Comparison of ENCODE assay signal across 1 cellular context in genomic region chr5:168362097-168362885, GRCh38.
TF ChIP-seq lines count a peak whose summit lies in the region.

No MANE protein-coding gene starts in this region.

TF ChIP-seq in HepG2, 621 proteins besides CTCF, POLR2A, EP300 and RAD21 (continued from another document and continues in another):
- TF ChIP-seq TBL1XR1 (IDR thresholded peaks at IDR 0.05; ENCODE audit: borderline replicate concordance, low read length, partially characterized antibody) (peak; percentile 34), ZBTB43 (CRISPR knock-in tag; conservative IDR thresholded peaks at IDR 0.05) (peak; percentile 32; the same call in 1 of the 2 replicates), SPEN (CRISPR knock-in tag; IDR thresholded peaks at IDR 0.05; ENCODE audit: low read depth) (0 out of 2 replicates have a peak, but pooled peaks have one; percentile 8), ZNF580 (CRISPR knock-in tag; IDR thresholded peaks at IDR 0.05; ENCODE audit: borderline replicate concordance, low read depth) (peak; percentile 75; the same call in 1 of the 2 replicates), PHF8 (CRISPR knock-in tag; IDR thresholded peaks at IDR 0.05) (no peak), MEIS2 (CRISPR knock-in tag; IDR thresholded peaks at IDR 0.05) (peak; percentile 88; the same call in 1 of the 2 replicates), HMGXB4 (CRISPR knock-in tag; IDR thresholded peaks at IDR 0.05; ENCODE audit: borderline replicate concordance in 1 of 2, low read depth in 1 of 2) (peak; percentile 29 to 71; a peak in 2 of 4 replicates), JUN (CRISPR knock-in tag; IDR thresholded peaks at IDR 0.05) (peak; percentile 89), ZNF790 (CRISPR knock-in tag; IDR thresholded peaks at IDR 0.05; ENCODE audit: borderline replicate concordance) (no peak), ZNF839 (CRISPR knock-in tag; IDR thresholded peaks at IDR 0.05; ENCODE audit: borderline replicate concordance) (no peak), MEF2D (CRISPR knock-in tag; IDR thresholded peaks at IDR 0.05) (peak; percentile 25; the same call in 1 of the 2 replicates), ZMYM4 (CRISPR knock-in tag; IDR thresholded peaks at IDR 0.05) (peak; percentile 69; the same call in 1 of the 2 replicates), RBM39 (IDR thresholded peaks at IDR 0.05; ENCODE audit: low read depth, low read length, poor library complexity, severe bottlenecking) (no peak), ZNF280D (CRISPR knock-in tag; IDR thresholded peaks at IDR 0.05) (0 out of 2 replicates have a peak, but pooled peaks have one; percentile 53), ETS1 (CRISPR knock-in tag; IDR thresholded peaks at IDR 0.05) (no peak), DRAP1 (CRISPR knock-in tag; IDR thresholded peaks at IDR 0.05) (peak; percentile 58; the same call in 1 of the 2 replicates), ZNF775 (CRISPR knock-in tag; IDR thresholded peaks at IDR 0.05; ENCODE audit: borderline replicate concordance) (no peak), U2AF1 (optimal IDR thresholded peaks at IDR 0.05; ENCODE audit: low read depth, low read length) (no peak), ZNF142 (CRISPR knock-in tag; IDR thresholded peaks at IDR 0.05) (no peak), ZBTB3 (CRISPR knock-in tag; IDR thresholded peaks at IDR 0.05; ENCODE audit: borderline replicate concordance, low read depth) (no peak), ZNF550 (CRISPR knock-in tag; IDR thresholded peaks at IDR 0.05; ENCODE audit: borderline replicate concordance) (no peak), SYNCRIP (IDR thresholded peaks at IDR 0.05; ENCODE audit: insufficient read depth, low read depth, low read length) (no peak), SIX1 (CRISPR knock-in tag; IDR thresholded peaks at IDR 0.05; ENCODE audit: borderline replicate concordance) (0 out of 2 replicates have a peak, but pooled peaks have one; percentile 63), GATAD1 (CRISPR knock-in tag; IDR thresholded peaks at IDR 0.05) (no peak), NR1H2 (CRISPR knock-in tag; IDR thresholded peaks at IDR 0.05; ENCODE audit: borderline replicate concordance, low read depth) (no peak), JDP2 (CRISPR knock-in tag; IDR thresholded peaks at IDR 0.05; ENCODE audit: borderline replicate concordance) (no peak), ZFY (CRISPR knock-in tag; IDR thresholded peaks at IDR 0.05) (0 out of 2 replicates have a peak, but pooled peaks have one; percentile 18), JUND (CRISPR knock-in tag; IDR thresholded peaks at IDR 0.05) (peak; percentile 86; the same call in 1 of the 2 replicates), ETV5 (CRISPR knock-in tag; IDR thresholded peaks at IDR 0.05; ENCODE audit: borderline replicate concordance) (peak; percentile 35; the same call in 1 of the 2 replicates)
- TF ChIP-seq, protein P1, sequence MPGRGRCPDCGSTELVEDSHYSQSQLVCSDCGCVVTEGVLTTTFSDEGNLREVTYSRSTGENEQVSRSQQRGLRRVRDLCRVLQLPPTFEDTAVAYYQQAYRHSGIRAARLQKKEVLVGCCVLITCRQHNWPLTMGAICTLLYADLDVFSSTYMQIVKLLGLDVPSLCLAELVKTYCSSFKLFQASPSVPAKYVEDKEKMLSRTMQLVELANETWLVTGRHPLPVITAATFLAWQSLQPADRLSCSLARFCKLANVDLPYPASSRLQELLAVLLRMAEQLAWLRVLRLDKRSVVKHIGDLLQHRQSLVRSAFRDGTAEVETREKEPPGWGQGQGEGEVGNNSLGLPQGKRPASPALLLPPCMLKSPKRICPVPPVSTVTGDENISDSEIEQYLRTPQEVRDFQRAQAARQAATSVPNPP (CRISPR knock-in tag; IDR thresholded peaks at IDR 0.05): no peak
- TF ChIP-seq, protein P2, sequence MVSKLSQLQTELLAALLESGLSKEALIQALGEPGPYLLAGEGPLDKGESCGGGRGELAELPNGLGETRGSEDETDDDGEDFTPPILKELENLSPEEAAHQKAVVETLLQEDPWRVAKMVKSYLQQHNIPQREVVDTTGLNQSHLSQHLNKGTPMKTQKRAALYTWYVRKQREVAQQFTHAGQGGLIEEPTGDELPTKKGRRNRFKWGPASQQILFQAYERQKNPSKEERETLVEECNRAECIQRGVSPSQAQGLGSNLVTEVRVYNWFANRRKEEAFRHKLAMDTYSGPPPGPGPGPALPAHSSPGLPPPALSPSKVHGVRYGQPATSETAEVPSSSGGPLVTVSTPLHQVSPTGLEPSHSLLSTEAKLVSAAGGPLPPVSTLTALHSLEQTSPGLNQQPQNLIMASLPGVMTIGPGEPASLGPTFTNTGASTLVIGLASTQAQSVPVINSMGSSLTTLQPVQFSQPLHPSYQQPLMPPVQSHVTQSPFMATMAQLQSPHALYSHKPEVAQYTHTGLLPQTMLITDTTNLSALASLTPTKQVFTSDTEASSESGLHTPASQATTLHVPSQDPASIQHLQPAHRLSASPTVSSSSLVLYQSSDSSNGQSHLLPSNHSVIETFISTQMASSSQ (IDR thresholded peaks at IDR 0.05; ENCODE audit: low read depth): no peak
- TF ChIP-seq, protein P2 (CRISPR knock-in tag; IDR thresholded peaks at IDR 0.05; ENCODE audit: borderline replicate concordance): no peak; the same call in 1 of the 2 replicates
- TF ChIP-seq, protein P3, sequence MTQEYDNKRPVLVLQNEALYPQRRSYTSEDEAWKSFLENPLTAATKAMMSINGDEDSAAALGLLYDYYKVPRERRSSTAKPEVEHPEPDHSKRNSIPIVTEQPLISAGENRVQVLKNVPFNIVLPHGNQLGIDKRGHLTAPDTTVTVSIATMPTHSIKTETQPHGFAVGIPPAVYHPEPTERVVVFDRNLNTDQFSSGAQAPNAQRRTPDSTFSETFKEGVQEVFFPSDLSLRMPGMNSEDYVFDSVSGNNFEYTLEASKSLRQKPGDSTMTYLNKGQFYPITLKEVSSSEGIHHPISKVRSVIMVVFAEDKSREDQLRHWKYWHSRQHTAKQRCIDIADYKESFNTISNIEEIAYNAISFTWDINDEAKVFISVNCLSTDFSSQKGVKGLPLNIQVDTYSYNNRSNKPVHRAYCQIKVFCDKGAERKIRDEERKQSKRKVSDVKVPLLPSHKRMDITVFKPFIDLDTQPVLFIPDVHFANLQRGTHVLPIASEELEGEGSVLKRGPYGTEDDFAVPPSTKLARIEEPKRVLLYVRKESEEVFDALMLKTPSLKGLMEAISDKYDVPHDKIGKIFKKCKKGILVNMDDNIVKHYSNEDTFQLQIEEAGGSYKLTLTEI (CRISPR knock-in tag; conservative IDR thresholded peaks at IDR 0.05): no peak
